In the genomic region with DNA sequence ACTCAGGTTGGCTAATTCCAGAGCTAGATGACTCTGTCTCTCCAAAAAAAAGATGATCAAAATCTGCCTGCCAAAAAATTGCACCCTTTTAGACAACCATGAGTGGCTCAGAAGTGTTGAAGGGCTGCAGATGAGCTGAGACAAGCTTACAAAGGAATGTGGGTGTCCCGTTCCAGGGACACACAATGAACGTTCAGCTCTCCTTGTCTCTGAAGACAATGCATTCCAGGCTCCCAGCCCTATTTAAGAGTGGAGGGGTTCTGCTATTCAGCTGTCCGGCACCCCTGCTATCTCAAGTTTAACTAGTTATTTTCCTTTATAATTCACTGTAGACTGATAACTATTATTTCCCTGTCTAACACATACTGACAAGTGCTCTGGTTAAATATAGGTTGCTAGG, we compare ENCODE assay signal across 25 cellular contexts.
"Had no signal": no experiment of that assay in that cellular context is flagged by ENCODE, and none has a peak within 500 bp of the region (broad histone marks: within the 10 kb centered on the region; RNA-seq: fewer than 3 reads in every experiment).

No MANE protein-coding gene starts in this region.

- H3K36me3 Mint-ChIP-seq: T-cell had no signal

- H3K36me3 ChIP-seq: MG63, SJSA1 had no signal

- H3K27ac ChIP-seq: SJSA1, SK-N-MC had no signal

- DNase-seq: IMR-90, Karpas-422, KG1, MG63, NCI-H1092, NCI-H1436, NCI-H187, NCI-H2029, NCI-H2081 treated with DMSO at 0.1 percent for 48 hours, NCI-H2171, NCI-H226, NCI-H446, NCI-H510A, NCI-H524 treated with DMSO at 0.1 percent for 48 hours, NCI-H69, NCI-H774, Right ventricle myocardium superior, RPMI8226, SIG-M5, SW 1271, T-cell had no signal

- ATAC-seq: HepG2, T-cell had no signal

- H3K4me1 ChIP-seq: SJSA1 had no signal

- H3K27ac Mint-ChIP-seq: T-cell had no signal

- H3K27me3 Mint-ChIP-seq: T-cell had no signal

- H3K27me3 ChIP-seq: MG63, SJSA1 had no signal

- H3K4me1 Mint-ChIP-seq: T-cell had no signal

- H3K4me3 ChIP-seq: MG63, SJSA1, SK-N-MC had no signal

- FAIRE-seq: HepG2, RCC 7860 had no signal

- H3K9me3 ChIP-seq: MG63, SJSA1 had no signal

- H3K4me3 Mint-ChIP-seq: T-cell had no signal
